In the genomic region with DNA sequence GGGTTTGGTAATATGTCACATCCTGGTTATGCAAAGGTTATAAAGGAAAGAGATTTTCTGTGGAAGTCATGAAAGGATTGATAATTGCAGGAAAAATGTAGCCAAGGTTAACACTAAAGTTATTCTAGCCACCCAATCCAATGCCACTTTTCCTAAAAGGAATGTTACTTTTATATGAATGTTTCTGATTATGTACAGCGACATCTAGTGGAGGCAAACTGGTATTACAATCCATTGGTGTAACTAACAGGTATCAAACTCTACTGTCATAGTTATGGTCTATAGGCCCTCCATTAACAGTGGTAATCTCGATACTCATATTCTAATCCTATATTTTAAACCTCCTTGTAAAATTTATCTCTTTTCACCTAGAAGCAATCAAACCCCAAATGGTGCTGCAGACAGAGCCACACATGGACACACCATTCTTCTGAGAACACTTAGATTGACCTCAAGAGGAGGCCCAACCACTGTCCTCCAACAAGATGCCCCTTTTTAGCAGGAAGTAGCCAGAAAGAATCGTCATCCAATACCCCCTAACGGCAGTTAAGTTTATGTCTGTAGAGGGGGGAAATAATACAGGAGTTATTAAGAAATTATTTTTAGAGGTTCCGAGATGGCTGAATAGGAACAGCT, we compare ENCODE assay signal across 8 cellular contexts.
DNase-seq lines count a peak whose midpoint lies in the region; ATAC-seq and TF ChIP-seq lines count a peak whose summit lies in the region.

No MANE protein-coding gene starts in this region.

- DNase-seq in COLO668 (lab: John Stamatoyannopoulos, UW; ENCODE audit: unreplicated experiment) (peak; percentile 26), H4 (ENCODE audit: low spot score) (peak; percentile 60), NCI-H748 treated with DMSO at 0.1 percent for 48 hours (lab: John Stamatoyannopoulos, UW) (peak; percentile 23), chondrocyte (ENCODE audit: low spot score) (no peak), midbrain (lab: John Stamatoyannopoulos, UW) (peak; percentile 55), NOMO-1 treated with DMSO at 0.1 percent for 48 hours (lab: John Stamatoyannopoulos, UW; ENCODE audit: unreplicated experiment) (no peak), ureter (ENCODE audit: low spot score) (no peak), sciatic nerve (ENCODE audit: low spot score) (no peak)

- H3K4me1 Mint-ChIP-seq in chondrocyte (ENCODE audit: low read depth), result no peaks in the 10 kb centered on the region

- peak; percentile 94 for TF ChIP-seq CTCF in chondrocyte (IDR thresholded peaks at IDR 0.05)

- no peak for ATAC-seq in sciatic nerve

- H3K36me3 Mint-ChIP-seq in chondrocyte (ENCODE audit: low read depth), result peaks cover 6% of the 10 kb centered on the region

- peaks cover 24% of the 10 kb centered on the region for H3K9me3 Mint-ChIP-seq in chondrocyte (ENCODE audit: low read depth)

- H3K27ac Mint-ChIP-seq in chondrocyte (ENCODE audit: unreplicated experiment), result no peak overlapping the region

- H3K27me3 Mint-ChIP-seq in chondrocyte (ENCODE audit: low read depth), result no peaks in the 10 kb centered on the region

- intact Hi-C loops in sciatic nerve (cut with DNase I), result loop anchor here (5.0 kb wide), 1 partner anchor 111 kb away; no protein-coding TSS in a partner anchor

- no peak overlapping the region for H3K4me3 Mint-ChIP-seq in chondrocyte (ENCODE audit: unreplicated experiment)

Comparison
In these comparisons a context has a peak if more than half of its experiments do, and no peak if none do; other contexts are left out.
1. DNase-seq: peak in COLO668 (single experiment), H4 (single experiment), NCI-H748 treated with DMSO at 0.1 percent for 48 hours (single experiment) and midbrain (single experiment); none in chondrocyte (single experiment), NOMO-1 treated with DMSO at 0.1 percent for 48 hours (single experiment), ureter (single experiment) and sciatic nerve (single experiment).